In the genomic region with DNA sequence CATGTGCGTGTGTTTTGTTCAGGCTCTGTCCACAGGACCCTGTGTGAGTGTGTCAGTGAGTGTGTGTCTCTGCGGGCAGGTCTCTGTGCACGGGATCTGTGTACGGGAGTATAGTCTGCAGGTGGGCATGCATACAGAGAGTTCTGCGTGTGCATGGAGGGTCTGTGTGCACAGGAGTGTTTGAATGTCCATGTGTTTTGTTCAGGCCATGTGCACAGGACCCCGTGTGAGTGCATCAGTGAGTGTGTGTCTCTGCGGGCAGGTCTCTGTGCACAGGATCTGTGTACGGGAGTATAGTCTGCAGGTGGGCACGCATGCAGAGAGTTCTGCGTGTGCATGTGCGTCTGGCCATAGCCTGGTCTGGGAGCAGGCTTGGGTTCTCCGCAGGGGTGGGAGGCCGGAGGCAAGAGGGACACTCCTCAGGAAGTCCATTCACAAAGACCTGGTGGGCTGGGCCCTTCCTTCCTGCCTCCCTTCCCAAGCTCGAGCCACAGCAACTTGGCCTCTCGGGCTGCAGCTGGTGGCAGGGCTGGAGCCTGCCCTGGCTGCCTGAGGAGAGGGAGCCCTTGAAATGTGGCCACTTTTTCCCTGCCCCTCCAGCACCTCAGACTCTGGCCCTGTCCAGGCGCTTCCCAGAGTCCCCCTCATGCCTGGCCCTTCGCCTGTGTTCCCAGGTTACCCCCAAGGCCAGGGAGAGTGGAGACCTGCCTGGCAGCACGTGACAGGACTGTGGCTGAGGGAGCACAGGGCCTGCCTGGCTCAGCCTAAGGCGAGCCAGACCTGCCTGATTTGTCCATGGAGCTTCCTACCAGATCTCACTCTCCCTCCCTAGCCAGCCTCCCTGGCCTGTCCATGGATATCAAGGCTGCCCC, we compare ENCODE assay signal across 1 cellular context.
TF ChIP-seq lines count a peak whose summit lies in the region.

No MANE protein-coding gene starts in this region.

TF ChIP-seq in HepG2, 621 proteins besides CTCF, POLR2A, EP300 and RAD21 (continued from another document and continues in another):
- TF ChIP-seq HMGXB3 (CRISPR knock-in tag; IDR thresholded peaks at IDR 0.05; ENCODE audit: borderline replicate concordance): no peak
- TF ChIP-seq SMAD3 (CRISPR knock-in tag; IDR thresholded peaks at IDR 0.05): no peak
- no peak for TF ChIP-seq ZNF589 (CRISPR knock-in tag; conservative IDR thresholded peaks at IDR 0.05)
- TF ChIP-seq POLR2G (IDR thresholded peaks at IDR 0.05; ENCODE audit: low read depth, low read length): no peak
- TF ChIP-seq ZNF513 (CRISPR knock-in tag; conservative IDR thresholded peaks at IDR 0.05): no peak
- TF ChIP-seq HES4 (CRISPR knock-in tag; IDR thresholded peaks at IDR 0.05; ENCODE audit: borderline replicate concordance): no peak; the same call in 1 of the 2 replicates
- no peak for TF ChIP-seq ZBTB33 (CRISPR knock-in tag; IDR thresholded peaks at IDR 0.05)
- TF ChIP-seq ZNF772 (CRISPR knock-in tag; IDR thresholded peaks at IDR 0.05): peak; percentile 72; the same call in 1 of the 2 replicates
- TF ChIP-seq LCORL (IDR thresholded peaks at IDR 0.05): no peak
- peak; percentile 30; the same call in 1 of the 2 replicates for TF ChIP-seq LCORL (CRISPR knock-in tag; IDR thresholded peaks at IDR 0.05)
- TF ChIP-seq ZBTB3 (CRISPR knock-in tag; IDR thresholded peaks at IDR 0.05; ENCODE audit: borderline replicate concordance, low read depth): no peak
- TF ChIP-seq ZNF292 (CRISPR knock-in tag; IDR thresholded peaks at IDR 0.05; ENCODE audit: borderline replicate concordance, low read depth): peak; percentile 60; the same call in 1 of the 2 replicates
- TF ChIP-seq BORCS8-MEF2B (CRISPR knock-in tag; IDR thresholded peaks at IDR 0.05): no peak
- no peak for TF ChIP-seq TBP (CRISPR knock-in tag; IDR thresholded peaks at IDR 0.05)
- TF ChIP-seq HNRNPH1 (optimal IDR thresholded peaks at IDR 0.05; ENCODE audit: low read depth, low read length): no peak
- TF ChIP-seq GPN1 (CRISPR knock-in tag; IDR thresholded peaks at IDR 0.05; ENCODE audit: borderline replicate concordance): 0 out of 2 replicates have a peak, but pooled peaks have one; percentile 20
- no peak for TF ChIP-seq ZNF768 (CRISPR knock-in tag; IDR thresholded peaks at IDR 0.05)
- TF ChIP-seq WIZ (CRISPR knock-in tag; IDR thresholded peaks at IDR 0.05): peak; percentile 69; the same call in 1 of the 2 replicates
- TF ChIP-seq MAFF (IDR thresholded peaks at IDR 0.05; ENCODE audit: low read depth, low read length): no peak
- TF ChIP-seq CBX2 (IDR thresholded peaks at IDR 0.05; ENCODE audit: low read depth, low read length): no peak
- no peak for TF ChIP-seq CBX2 (CRISPR knock-in tag; IDR thresholded peaks at IDR 0.05; ENCODE audit: low read depth)
- TF ChIP-seq, protein P1, sequence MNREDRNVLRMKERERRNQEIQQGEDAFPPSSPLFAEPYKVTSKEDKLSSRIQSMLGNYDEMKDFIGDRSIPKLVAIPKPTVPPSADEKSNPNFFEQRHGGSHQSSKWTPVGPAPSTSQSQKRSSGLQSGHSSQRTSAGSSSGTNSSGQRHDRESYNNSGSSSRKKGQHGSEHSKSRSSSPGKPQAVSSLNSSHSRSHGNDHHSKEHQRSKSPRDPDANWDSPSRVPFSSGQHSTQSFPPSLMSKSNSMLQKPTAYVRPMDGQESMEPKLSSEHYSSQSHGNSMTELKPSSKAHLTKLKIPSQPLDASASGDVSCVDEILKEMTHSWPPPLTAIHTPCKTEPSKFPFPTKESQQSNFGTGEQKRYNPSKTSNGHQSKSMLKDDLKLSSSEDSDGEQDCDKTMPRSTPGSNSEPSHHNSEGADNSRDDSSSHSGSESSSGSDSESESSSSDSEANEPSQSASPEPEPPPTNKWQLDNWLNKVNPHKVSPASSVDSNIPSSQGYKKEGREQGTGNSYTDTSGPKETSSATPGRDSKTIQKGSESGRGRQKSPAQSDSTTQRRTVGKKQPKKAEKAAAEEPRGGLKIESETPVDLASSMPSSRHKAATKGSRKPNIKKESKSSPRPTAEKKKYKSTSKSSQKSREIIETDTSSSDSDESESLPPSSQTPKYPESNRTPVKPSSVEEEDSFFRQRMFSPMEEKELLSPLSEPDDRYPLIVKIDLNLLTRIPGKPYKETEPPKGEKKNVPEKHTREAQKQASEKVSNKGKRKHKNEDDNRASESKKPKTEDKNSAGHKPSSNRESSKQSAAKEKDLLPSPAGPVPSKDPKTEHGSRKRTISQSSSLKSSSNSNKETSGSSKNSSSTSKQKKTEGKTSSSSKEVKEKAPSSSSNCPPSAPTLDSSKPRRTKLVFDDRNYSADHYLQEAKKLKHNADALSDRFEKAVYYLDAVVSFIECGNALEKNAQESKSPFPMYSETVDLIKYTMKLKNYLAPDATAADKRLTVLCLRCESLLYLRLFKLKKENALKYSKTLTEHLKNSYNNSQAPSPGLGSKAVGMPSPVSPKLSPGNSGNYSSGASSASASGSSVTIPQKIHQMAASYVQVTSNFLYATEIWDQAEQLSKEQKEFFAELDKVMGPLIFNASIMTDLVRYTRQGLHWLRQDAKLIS (CRISPR knock-in tag; IDR thresholded peaks at IDR 0.05): no peak
- no peak for TF ChIP-seq KLF11 (CRISPR knock-in tag; IDR thresholded peaks at IDR 0.05)
- no peak for TF ChIP-seq CBX1 (IDR thresholded peaks at IDR 0.05; ENCODE audit: low read depth)
- TF ChIP-seq ZNF749 (CRISPR knock-in tag; IDR thresholded peaks at IDR 0.05; ENCODE audit: borderline replicate concordance): peak; percentile 64; the same call in 1 of the 2 replicates
- no peak for TF ChIP-seq ZNF33B (CRISPR knock-in tag; IDR thresholded peaks at IDR 0.05)
- no peak for TF ChIP-seq HNF1A (IDR thresholded peaks at IDR 0.05; ENCODE audit: low read depth)
- no peak for TF ChIP-seq HNF1A (CRISPR knock-in tag; IDR thresholded peaks at IDR 0.05; ENCODE audit: borderline replicate concordance)
- no peak for TF ChIP-seq FOSL2 (CRISPR knock-in tag; IDR thresholded peaks at IDR 0.05)
- TF ChIP-seq ZNF343 (CRISPR knock-in tag; IDR thresholded peaks at IDR 0.05): no peak
- no peak for TF ChIP-seq FOXJ3 (CRISPR knock-in tag; IDR thresholded peaks at IDR 0.05; ENCODE audit: borderline replicate concordance)
- TF ChIP-seq CBFB (CRISPR knock-in tag; IDR thresholded peaks at IDR 0.05): no peak
- no peak for TF ChIP-seq DNMT1 (CRISPR knock-in tag; IDR thresholded peaks at IDR 0.05)
- no peak for TF ChIP-seq ZNF207 (IDR thresholded peaks at IDR 0.05; ENCODE audit: borderline replicate concordance)
- 0 out of 2 replicates have a peak, but pooled peaks have one; percentile 37 for TF ChIP-seq YEATS4 (CRISPR knock-in tag; IDR thresholded peaks at IDR 0.05; ENCODE audit: borderline replicate concordance)
- TF ChIP-seq CEBPG (CRISPR knock-in tag; IDR thresholded peaks at IDR 0.05): no peak
- TF ChIP-seq ZC3H13 (CRISPR knock-in tag; IDR thresholded peaks at IDR 0.05): no peak
- no peak for TF ChIP-seq ZNF691 (CRISPR knock-in tag; IDR thresholded peaks at IDR 0.05; ENCODE audit: borderline replicate concordance, low read depth)
- no peak for TF ChIP-seq CREB1 (IDR thresholded peaks at IDR 0.05)
- no peak for TF ChIP-seq CREB1 (CRISPR knock-in tag; IDR thresholded peaks at IDR 0.05)
- TF ChIP-seq FOXC1 (CRISPR knock-in tag; IDR thresholded peaks at IDR 0.05; ENCODE audit: borderline replicate concordance): peak; percentile 91
